18 cellular contexts compared by ENCODE assay signal in the genomic region with DNA sequence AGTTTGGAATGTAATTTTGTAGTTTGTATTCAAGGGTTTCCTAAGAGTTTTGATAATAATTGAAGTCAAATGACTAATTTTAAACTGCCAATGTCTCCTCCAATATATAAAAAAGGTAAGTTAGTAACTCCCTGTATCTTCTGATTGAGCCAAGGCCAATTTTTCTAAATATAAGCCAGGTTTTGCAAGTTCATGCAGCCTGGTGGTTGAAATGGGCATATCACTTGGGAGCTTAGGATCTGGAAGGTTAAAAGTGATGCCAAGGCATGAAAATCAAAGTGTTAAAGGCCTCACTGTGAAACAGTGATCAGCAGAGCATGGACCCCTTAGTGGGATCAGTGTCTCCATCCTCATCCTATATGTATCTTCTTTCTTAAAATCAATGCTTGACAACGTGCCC.
DNase-seq lines count a peak whose midpoint lies in the region; ATAC-seq and TF ChIP-seq lines count a peak whose summit lies in the region.
"Had no signal": no experiment of that assay in that cellular context is flagged by ENCODE, and none has a peak within 500 bp of the region (broad histone marks: within the 10 kb centered on the region; RNA-seq: fewer than 3 reads in every experiment).

No MANE protein-coding gene starts in this region.

- H3K9me3 Mint-ChIP-seq in type B pancreatic cell = no peaks in the 10 kb centered on the region
- H3K9me3 Mint-ChIP-seq: activated naive CD8-positive, alpha-beta T cell treated with anti-CD3 and anti-CD28 coated beads for 36 hours had no signal

- H3K18ac ChIP-seq in IMR-90 (ENCODE audit: low read depth, low read length) = no peak overlapping the region

- H3K9me3 ChIP-seq in IMR-90 (ENCODE audit: control insufficient read depth, insufficient read depth, low read length) (no peaks in the 10 kb centered on the region), colonic mucosa (no peaks in the 10 kb centered on the region)

- no peak overlapping the region for H2BK20ac ChIP-seq in IMR-90 (ENCODE audit: low read depth, low read length)

- no peak overlapping the region for H2BK15ac ChIP-seq in IMR-90 (ENCODE audit: low read depth, low read length)

- peaks cover 30% of the 10 kb centered on the region for H3K36me3 Mint-ChIP-seq in type B pancreatic cell
- H3K36me3 Mint-ChIP-seq: activated naive CD8-positive, alpha-beta T cell treated with anti-CD3 and anti-CD28 coated beads for 36 hours had no signal

- H3K27me3 Mint-ChIP-seq in type B pancreatic cell = no peaks in the 10 kb centered on the region

- H3K4me2 ChIP-seq in IMR-90 (ENCODE audit: low read depth, low read length) = no peak overlapping the region

- no peak overlapping the region for H2BK5ac ChIP-seq in IMR-90 (ENCODE audit: low read depth, low read length, poor library complexity, severe bottlenecking)

- no peak overlapping the region for H2BK120ac ChIP-seq in IMR-90 (ENCODE audit: low read depth, low read length)

- peaks cover 26% of the 10 kb centered on the region for H3K4me1 Mint-ChIP-seq in type B pancreatic cell (ENCODE audit: unreplicated experiment)
- H3K4me1 Mint-ChIP-seq: activated naive CD8-positive, alpha-beta T cell treated with anti-CD3 and anti-CD28 coated beads for 36 hours had no signal

- H3K4me1 ChIP-seq in IMR-90 (ENCODE audit: control insufficient read depth, insufficient read depth, low read length) (no peaks in the 10 kb centered on the region), colonic mucosa (no peaks in the 10 kb centered on the region)

- H3K23ac ChIP-seq in IMR-90 (ENCODE audit: low read depth, low read length) = no peak overlapping the region

- no peak overlapping the region for H2AK5ac ChIP-seq in IMR-90 (ENCODE audit: low read depth, low read length)

- POLR2A ChIA-PET in IMR-90 (lab: Charles Lee; ENCODE audit: unreplicated experiment) = no interaction called here

- TF ChIP-seq CTCF in IMR-90 (conservative IDR thresholded peaks at IDR 0.05; ENCODE audit: low read depth, low read length) (0 out of 2 replicates have a peak, but pooled peaks have one; percentile 5), cardiac fibroblast (IDR thresholded peaks at IDR 0.05; ENCODE audit: low read depth, low read length) (peak; percentile 21), type B pancreatic cell (conservative IDR thresholded peaks at IDR 0.05) (peak; percentile 64), colonic mucosa (IDR thresholded peaks at IDR 0.05) (no peak)

- H4K20me1 ChIP-seq in IMR-90 (ENCODE audit: insufficient read depth, low read length) = no peaks in the 10 kb centered on the region

- no peak overlapping the region for H3K4ac ChIP-seq in IMR-90 (ENCODE audit: low read depth, low read length)

- BruUV-seq in IMR-90 (replicated peaks; lab: Mats Ljungman, UMichigan) = no TSS peak

- H3K9ac ChIP-seq in IMR-90 (ENCODE audit: low read depth, low read length) (no peak overlapping the region), colonic mucosa (ENCODE audit: low read depth in 2 of 2, low read length in 2 of 2) (no peak overlapping the region)

- dilution Hi-C loops in IMR-90 (cut with HindIII; ENCODE audit: low sequenced_read_pairs, unreplicated experiment) = no loop called here

- H3K27ac Mint-ChIP-seq in type B pancreatic cell = no peak overlapping the region
- H3K27ac Mint-ChIP-seq: activated naive CD8-positive, alpha-beta T cell treated with anti-CD3 and anti-CD28 coated beads for 36 hours had no signal

- H2AFZ ChIP-seq in IMR-90 (replicated peaks; ENCODE audit: low read length, poor library complexity) = no peak overlapping the region

- WGBS in IMR-90 (ENCODE audit: extremely low coverage in 2 of 2, insufficient read length in 1 of 2), 2 experiments = no CpG with 5 or more reads among the region's 1 CpG

- no peak for ATAC-seq in IMR-90 (ENCODE audit: low read depth)
- ATAC-seq: left colon had no signal

- H3K27me3 ChIP-seq in IMR-90 (ENCODE audit: control insufficient read depth, insufficient read depth, low read length) (peaks cover 11% of the 10 kb centered on the region), layer of hippocampus (ENCODE audit: control insufficient read depth, insufficient read depth, low read length) (no peaks in the 10 kb centered on the region), colonic mucosa (no peaks in the 10 kb centered on the region)

- no peak overlapping the region for H4K91ac ChIP-seq in IMR-90 (ENCODE audit: insufficient read depth, low read depth, low read length)

- no peak overlapping the region for H2AK9ac ChIP-seq in IMR-90 (replicated peaks; ENCODE audit: low read depth, low read length, poor library complexity)

- no peak overlapping the region for H3K56ac ChIP-seq in IMR-90 (ENCODE audit: extremely low read depth, insufficient read depth, low read length)

- H3K14ac ChIP-seq in IMR-90 (replicated peaks; ENCODE audit: low read depth, low read length) = no peak overlapping the region

- H3K4me3 Mint-ChIP-seq in type B pancreatic cell = no peak overlapping the region
- H3K4me3 Mint-ChIP-seq: activated naive CD8-positive, alpha-beta T cell treated with anti-CD3 and anti-CD28 coated beads for 36 hours had no signal

- H3K27ac ChIP-seq in IMR-90 (ENCODE audit: insufficient read depth, low read length) (no peak overlapping the region), layer of hippocampus (ENCODE audit: low read depth, low read length) (peak overlapping the region; percentile 63), colonic mucosa (no peak overlapping the region)

- DNase-seq in IMR-90 = no peak
- DNase-seq in cardiac fibroblast (ENCODE audit: low read depth in 2 of 2) = no peak
- DNase-seq in type B pancreatic cell (ENCODE audit: extremely low spot score, unreplicated experiment) = no peak
- DNase-seq in DMS53 treated with DMSO at 0.1 percent for 48 hours (lab: John Stamatoyannopoulos, UW; ENCODE audit: unreplicated experiment) = no peak
- DNase-seq in colonic mucosa = no peak
- no peak for DNase-seq in NOMO-1 treated with dmso at 0.1 percent for 144 hours (lab: John Stamatoyannopoulos, UW; ENCODE audit: unreplicated experiment)
- DNase-seq: activated CD4-positive, alpha-beta T cell treated with anti-CD3 and anti-CD28 coated beads, Interleukin-2, amount 50 U/mL, for 1 hour; activated naive CD8-positive, alpha-beta T cell treated with anti-CD3 and anti-CD28 coated beads for 36 hours; activated T-cell treated with anti-CD3 and anti-CD28 coated beads, Interleukin-2, amount 50 U/mL, for 1 hour; C1 segment of cervical spinal cord; DMS53; left colon; NCI-H1930; NCI-H510A treated with DMSO at 0.1 percent for 48 hours; OCI-M1; posterior cingulate gyrus; stimulated activated CD4-positive, alpha-beta T cell treated with anti-CD3 and anti-CD28 coated beads, Interleukin-15, amount 100 ng/mL, for 24 hours had no signal

- no peaks in the 10 kb centered on the region for H3K9me1 ChIP-seq in IMR-90 (ENCODE audit: insufficient read depth, low read length)

- H4K8ac ChIP-seq in IMR-90 (ENCODE audit: low read depth in 2 of 2, low read length in 2 of 2) = no peak overlapping the region

- CTCF ChIA-PET in IMR-90 (lab: Yijun Ruan, JAX) = no interaction called here

- TF ChIP-seq POLR2A in IMR-90 (IDR thresholded peaks at IDR 0.05; ENCODE audit: low read depth, low read length) = no peak

- TF ChIP-seq RAD21 in IMR-90 (IDR thresholded peaks at IDR 0.05; ENCODE audit: low read length) = no peak

- no peaks in the 10 kb centered on the region for H3K36me3 ChIP-seq in IMR-90 (ENCODE audit: control insufficient read depth, insufficient read depth, low read length)
- H3K36me3 ChIP-seq in colonic mucosa = no peaks in the 10 kb centered on the region

- in situ Hi-C loops in IMR-90 (cut with MboI; ENCODE audit: low sequenced_read_pairs) = no loop called here

- H3K4me3 ChIP-seq in IMR-90 (ENCODE audit: insufficient read depth, low read depth, low read length) (no peak overlapping the region), cardiac fibroblast (replicated peaks in 1 of 2; ENCODE audit: low read depth in 2 of 2, low read length in 2 of 2) (no peak overlapping the region), colonic mucosa (no peak overlapping the region)

- no peak overlapping the region for H4K5ac ChIP-seq in IMR-90 (ENCODE audit: low read depth, low read length)

- H3K79me1 ChIP-seq in IMR-90 (ENCODE audit: low read depth in 1 of 2, low read length in 2 of 2) = no peaks in the 10 kb centered on the region

- intact Hi-C loops in IMR-90 (cut with micrococcal nuclease) = no loop called here
- intact Hi-C loops in colonic mucosa (cut with DNase I) = no loop called here

TF ChIP-seq in IMR-90, 13 proteins besides CTCF, POLR2A, EP300 and RAD21:
- TF ChIP-seq CEBPB (IDR thresholded peaks at IDR 0.05; ENCODE audit: low read depth, low read length) = no peak
- no peak for TF ChIP-seq MAZ (IDR thresholded peaks at IDR 0.05; ENCODE audit: borderline replicate concordance, low read depth, low read length)
- no peak for TF ChIP-seq FOS (IDR thresholded peaks at IDR 0.05; ENCODE audit: low read depth, low read length)
- TF ChIP-seq RCOR1 (IDR thresholded peaks at IDR 0.05; ENCODE audit: insufficient replicate concordance, low read length) = no peak
- TF ChIP-seq NFE2L2 (IDR thresholded peaks at IDR 0.05; ENCODE audit: low read depth, low read length) = no peak
- no peak for TF ChIP-seq RFX5 (IDR thresholded peaks at IDR 0.05; ENCODE audit: low read depth, low read length)
- TF ChIP-seq, protein P1, sequence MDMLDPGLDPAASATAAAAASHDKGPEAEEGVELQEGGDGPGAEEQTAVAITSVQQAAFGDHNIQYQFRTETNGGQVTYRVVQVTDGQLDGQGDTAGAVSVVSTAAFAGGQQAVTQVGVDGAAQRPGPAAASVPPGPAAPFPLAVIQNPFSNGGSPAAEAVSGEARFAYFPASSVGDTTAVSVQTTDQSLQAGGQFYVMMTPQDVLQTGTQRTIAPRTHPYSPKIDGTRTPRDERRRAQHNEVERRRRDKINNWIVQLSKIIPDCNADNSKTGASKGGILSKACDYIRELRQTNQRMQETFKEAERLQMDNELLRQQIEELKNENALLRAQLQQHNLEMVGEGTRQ (IDR thresholded peaks at IDR 0.05; ENCODE audit: low read depth, low read length) = no peak
- TF ChIP-seq ELK1 (IDR thresholded peaks at IDR 0.05; ENCODE audit: borderline replicate concordance, low read depth, low read length) = no peak
- no peak for TF ChIP-seq MXI1 (IDR thresholded peaks at IDR 0.05; ENCODE audit: borderline replicate concordance, low read depth, low read length)
- no peak for TF ChIP-seq CHD1 (IDR thresholded peaks at IDR 0.05; ENCODE audit: low read depth, low read length)
- TF ChIP-seq MAFK (IDR thresholded peaks at IDR 0.05; ENCODE audit: low read depth, low read length) = no peak
